19 cellular contexts compared by ENCODE assay signal in the genomic region with DNA sequence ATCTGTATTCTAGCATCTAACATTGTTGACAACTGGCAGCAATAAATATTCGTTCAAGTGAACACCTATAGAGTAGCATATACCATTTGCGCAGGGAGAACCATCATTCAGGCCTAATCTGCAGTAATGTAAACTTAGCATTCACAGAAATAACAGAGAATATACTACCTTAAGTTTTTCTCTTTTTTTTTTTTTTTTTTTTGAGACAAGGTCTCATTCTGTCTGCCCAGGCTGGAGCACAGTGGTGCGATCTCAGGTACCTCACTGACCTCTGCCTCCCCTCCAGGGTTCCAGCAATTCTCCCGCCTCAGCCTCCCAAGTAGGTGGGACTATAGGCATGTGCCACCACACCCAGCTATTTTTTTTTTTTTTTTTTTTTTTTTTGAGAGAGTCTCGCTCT.
"Had no signal": no experiment of that assay in that cellular context is flagged by ENCODE, and none has a peak within 500 bp of the region (broad histone marks: within the 10 kb centered on the region; RNA-seq: fewer than 3 reads in every experiment).

No MANE protein-coding gene starts in this region.

- H3K27ac ChIP-seq: right lobe of liver, upper lobe of right lung had no signal

- H3K9me3 ChIP-seq: right lobe of liver, upper lobe of right lung had no signal

- H3K4me1 ChIP-seq: right lobe of liver, upper lobe of right lung had no signal

- H3K36me3 ChIP-seq: right lobe of liver, upper lobe of right lung had no signal

- H3K27me3 ChIP-seq: right lobe of liver, upper lobe of right lung had no signal

- H3K27me3 Mint-ChIP-seq: activated CD4-positive, alpha-beta memory T cell treated with anti-CD3 and anti-CD28 coated beads for 36 hours; activated naive CD4-positive, alpha-beta T cell treated with anti-CD3 and anti-CD28 coated beads, Interleukin-2, amount 50 U/mL, for 24 hours; brain; dendritic cell treated with granulocyte-macrophage colony-stimulating factor and Interleukin-4, amounts not matched to agents 40 ng/mL and 50 ng/mL, for 4 days; stimulated activated memory B cell treated with anti-CD40 and anti-IgM and Interleukin-4, amounts not matched to agents 10 μg/mL and 1 μg/mL and 100 μg/mL, for 72 hours had no signal

- H3K4me3 ChIP-seq: right lobe of liver, upper lobe of right lung had no signal

- H3K4me3 Mint-ChIP-seq: activated CD4-positive, alpha-beta memory T cell treated with anti-CD3 and anti-CD28 coated beads for 36 hours; activated naive CD4-positive, alpha-beta T cell treated with anti-CD3 and anti-CD28 coated beads, Interleukin-2, amount 50 U/mL, for 24 hours; brain; dendritic cell treated with granulocyte-macrophage colony-stimulating factor and Interleukin-4, amounts not matched to agents 40 ng/mL and 50 ng/mL, for 4 days; nephron; stimulated activated memory B cell treated with anti-CD40 and anti-IgM and Interleukin-4, amounts not matched to agents 10 μg/mL and 1 μg/mL and 100 μg/mL, for 72 hours had no signal

- DNase-seq: activated CD4-positive, alpha-beta memory T cell treated with anti-CD3 and anti-CD28 coated beads for 36 hours; activated CD4-positive, alpha-beta T cell treated with anti-CD3 and anti-CD28 coated beads for 4 hours; activated CD4-positive, CD25-positive, alpha-beta regulatory T cell; activated gamma-delta T cell treated with Interleukin-2 at 50 U/mL for 16 hours; anterior cingulate cortex; effector CD4-positive, alpha-beta T cell; foreskin melanocyte; left ventricle myocardium superior; right lobe of liver; small intestine; stimulated activated CD4-positive, alpha-beta T cell treated with anti-CD3 and anti-CD28 coated beads, Interleukin-15, amount 100 ng/mL, for 24 hours; T1000 had no signal

- H3K27ac Mint-ChIP-seq: activated CD4-positive, alpha-beta memory T cell treated with anti-CD3 and anti-CD28 coated beads for 36 hours; activated naive CD4-positive, alpha-beta T cell treated with anti-CD3 and anti-CD28 coated beads, Interleukin-2, amount 50 U/mL, for 24 hours; dendritic cell treated with granulocyte-macrophage colony-stimulating factor and Interleukin-4, amounts not matched to agents 40 ng/mL and 50 ng/mL, for 4 days; stimulated activated memory B cell treated with anti-CD40 and anti-IgM and Interleukin-4, amounts not matched to agents 10 μg/mL and 1 μg/mL and 100 μg/mL, for 72 hours had no signal

- ATAC-seq: esophagus mucosa; left ventricle myocardium superior; right lobe of liver; stimulated activated memory B cell treated with anti-CD40 and anti-IgM and Interleukin-4, amounts not matched to agents 10 μg/mL and 1 μg/mL and 100 μg/mL, for 72 hours; upper lobe of right lung had no signal

- FAIRE-seq: small intestine had no signal

- H3K4me1 Mint-ChIP-seq: brain, nephron had no signal

- H3K9me3 Mint-ChIP-seq: activated CD4-positive, alpha-beta memory T cell treated with anti-CD3 and anti-CD28 coated beads for 36 hours; activated naive CD4-positive, alpha-beta T cell treated with anti-CD3 and anti-CD28 coated beads, Interleukin-2, amount 50 U/mL, for 24 hours; dendritic cell treated with granulocyte-macrophage colony-stimulating factor and Interleukin-4, amounts not matched to agents 40 ng/mL and 50 ng/mL, for 4 days; stimulated activated memory B cell treated with anti-CD40 and anti-IgM and Interleukin-4, amounts not matched to agents 10 μg/mL and 1 μg/mL and 100 μg/mL, for 72 hours had no signal
